ENCODE assay signal across 34 cellular contexts in the genomic region with DNA sequence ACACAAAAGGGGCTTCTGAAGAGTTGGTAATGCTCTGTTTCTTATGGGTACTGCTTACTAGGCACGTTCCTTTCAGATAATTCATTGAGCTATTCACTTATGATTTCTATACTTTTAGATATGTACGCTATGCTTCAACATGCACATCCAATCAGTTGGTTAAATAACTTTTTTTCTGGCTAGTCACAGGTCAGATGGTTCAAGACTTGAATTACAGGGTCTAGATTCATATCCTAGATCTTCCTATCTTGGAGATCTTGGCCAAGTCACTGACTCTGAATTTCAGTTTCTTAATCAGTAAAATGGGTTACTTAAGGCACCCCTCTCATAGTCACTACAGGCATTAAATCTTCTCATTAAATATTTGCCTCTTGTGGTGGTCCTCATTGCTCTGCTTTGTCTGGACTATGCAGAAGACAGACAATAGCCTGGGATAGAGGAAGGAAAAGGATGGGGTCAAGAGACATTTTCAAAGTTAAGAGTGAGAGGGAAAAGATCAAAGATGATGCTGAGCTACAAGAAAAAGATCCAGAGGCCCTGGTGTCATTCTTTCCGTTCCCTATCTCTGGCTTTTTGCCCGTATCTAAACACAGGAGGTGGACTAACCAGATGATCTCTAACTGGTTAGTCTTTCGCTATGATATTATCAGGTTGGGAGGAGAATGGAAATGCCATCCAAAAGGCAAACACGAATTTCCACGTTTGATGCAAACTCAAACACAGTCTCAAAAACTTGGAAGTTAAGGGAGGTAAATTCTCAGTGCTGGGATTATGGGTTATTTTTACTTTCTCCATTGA.
"Had no signal": no experiment of that assay in that cellular context is flagged by ENCODE, and none has a peak within 500 bp of the region (broad histone marks: within the 10 kb centered on the region; RNA-seq: fewer than 3 reads in every experiment).

No MANE protein-coding gene starts in this region.

- H3K9me3 ChIP-seq: adrenal gland, body of pancreas, breast epithelium had no signal

- FAIRE-seq: astrocyte, TTC549 had no signal

- DNase-seq: activated B cell treated with CpG ODN at 0.5 μM for 24 hours; activated CD4-positive, alpha-beta memory T cell treated with anti-CD3 and anti-CD28 coated beads for 36 hours; activated CD4-positive, alpha-beta T cell treated with anti-CD3 and anti-CD28 coated beads for 4 hours; activated CD4-positive, alpha-beta T cell treated with anti-CD3 and anti-CD28 coated beads, Interleukin-2, amount 10 ng/mL, durations not matched to agents 24 days and 14 days; activated CD4-positive, alpha-beta T cell treated with anti-CD3 and anti-CD28 coated beads, Interleukin-2, amount 50 U/mL, for 1 hour; activated CD4-positive, alpha-beta T cell treated with anti-CD3 and anti-CD28 coated beads, Interleukin-2, amount 50 U/mL, for 4 hours; activated CD4-positive, CD25-positive, alpha-beta regulatory T cell treated with anti-CD3 and anti-CD28 coated beads, Interleukin-2, amount 50 U/mL, for 72 hours; activated CD8-positive, alpha-beta memory T cell treated with anti-CD3 and anti-CD28 coated beads, Interleukin-2, amount 50 U/mL, for 4 hours; activated CD8-positive, alpha-beta T cell treated with anti-CD3 and anti-CD28 coated beads for 36 hours; activated effector memory CD4-positive, alpha-beta T cell treated with anti-CD3 and anti-CD28 coated beads, Interleukin-2, amount 50 U/mL, for 16 hours; activated gamma-delta T cell treated with Interleukin-2 at 50 U/mL for 16 hours; activated naive CD4-positive, alpha-beta T cell; activated naive CD4-positive, alpha-beta T cell treated with anti-CD3 and anti-CD28 coated beads for 36 hours; activated naive CD4-positive, alpha-beta T cell treated with anti-CD3 and anti-CD28 coated beads, Interleukin-2, amount 50 U/mL, for 16 hours; activated naive CD8-positive, alpha-beta T cell treated with anti-CD3 and anti-CD28 coated beads for 36 hours; activated T-cell treated with anti-CD3 and anti-CD28 coated beads for 4 hours; activated T-cell treated with anti-CD3 and anti-CD28 coated beads, Interleukin-2, amount 50 U/mL, for 1 hour; activated T-cell treated with anti-CD3 and anti-CD28 coated beads, Interleukin-2, amount 50 U/mL, for 4 hours; activated T-cell treated with anti-CD3 and anti-CD28 coated beads, Interleukin-2, amount 50 U/mL, for 72 hours; adrenal gland; amniotic stem cell; aorta; body of pancreas; brain microvascular endothelial cell; central memory CD4-positive, alpha-beta T cell; T-helper 1 cell; T-helper 2 cell; T-helper 9 cell had no signal

- ATAC-seq: activated CD8-positive, alpha-beta T cell treated with anti-CD3 and anti-CD28 coated beads for 36 hours; activated naive CD4-positive, alpha-beta T cell treated with anti-CD3 and anti-CD28 coated beads, Interleukin-2, amount 50 U/mL, for 72 hours; activated T-cell treated with anti-CD3 and anti-CD28 coated beads, Interleukin-2, amount 50 U/mL, for 4 hours; activated T-cell treated with anti-CD3 and anti-CD28 coated beads, Interleukin-2, amount 50 U/mL, for 72 hours; activated T-helper 17 cell treated with anti-CD3 and anti-CD28 coated beads, Interleukin-2, amount 50 U/mL, for 72 hours; body of pancreas had no signal

- H3K36me3 ChIP-seq: adrenal gland, brain microvascular endothelial cell, breast epithelium had no signal

- H3K4me3 ChIP-seq: adrenal gland, body of pancreas, breast epithelium had no signal

- H3K27ac ChIP-seq: adrenal gland, body of pancreas, brain microvascular endothelial cell, breast epithelium, VCaP had no signal

- H3K27me3 ChIP-seq: adrenal gland, body of pancreas, brain microvascular endothelial cell, breast epithelium had no signal

- H3K4me1 ChIP-seq: breast epithelium had no signal
